In the genomic region with DNA sequence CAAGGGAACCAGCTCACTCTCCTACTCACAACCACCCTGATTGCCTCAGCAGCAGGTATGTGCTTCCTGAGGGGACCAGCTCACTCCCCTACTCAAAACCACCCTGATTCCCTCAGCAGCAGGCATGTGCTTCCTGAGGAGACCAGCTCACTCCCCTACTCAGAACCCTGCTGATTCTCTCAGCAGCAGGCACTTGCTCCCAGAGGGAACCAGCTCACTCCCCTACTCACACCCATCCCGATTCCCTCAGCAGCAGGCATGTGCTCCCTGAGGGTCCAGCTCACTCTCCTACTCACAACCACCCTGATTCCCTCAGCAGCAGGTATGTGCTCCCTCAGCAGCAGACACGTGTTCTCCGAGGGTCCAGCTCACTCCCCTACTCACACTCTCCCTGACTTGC, we compare ENCODE assay signal across 19 cellular contexts.
"Had no signal": no experiment of that assay in that cellular context is flagged by ENCODE, and none has a peak within 500 bp of the region (broad histone marks: within the 10 kb centered on the region; RNA-seq: fewer than 3 reads in every experiment).

No MANE protein-coding gene starts in this region.

- H3K9me3 ChIP-seq: ascending aorta, psoas muscle, stomach had no signal

- H3K27me3 ChIP-seq: ascending aorta, foreskin keratinocyte, stomach had no signal

- DNase-seq: activated CD4-positive, alpha-beta T cell treated with anti-CD3 and anti-CD28 coated beads, Interleukin-2, amount 10 ng/mL, durations not matched to agents 7 days and 5 days; activated CD8-positive, alpha-beta T cell treated with anti-CD3 and anti-CD28 coated beads, Interleukin-2, amount 10 ng/mL, durations not matched to agents 7 days and 5 days; activated gamma-delta T cell treated with Interleukin-2 at 50 U/mL for 16 hours; dermis blood vessel endothelial cell; foreskin keratinocyte; glutamatergic neuron; hippocampal formation; left colon; midbrain; psoas muscle; right cardiac atrium; stomach; T-helper 1 cell; T1000; trophoblast cell had no signal

- H3K4me3 Mint-ChIP-seq: activated CD4-positive, alpha-beta T cell treated with anti-CD3 and anti-CD28 coated beads, Interleukin-2, amount 10 ng/mL, durations not matched to agents 7 days and 5 days; activated CD8-positive, alpha-beta T cell treated with anti-CD3 and anti-CD28 coated beads, Interleukin-2, amount 10 ng/mL, durations not matched to agents 7 days and 5 days had no signal

- H3K27ac ChIP-seq: ascending aorta, epithelial cell of prostate, foreskin keratinocyte, psoas muscle, stomach had no signal

- H3K27me3 Mint-ChIP-seq: activated CD4-positive, alpha-beta T cell treated with anti-CD3 and anti-CD28 coated beads, Interleukin-2, amount 10 ng/mL, durations not matched to agents 7 days and 5 days had no signal

- ATAC-seq: activated CD8-positive, alpha-beta T cell treated with anti-CD3 and anti-CD28 coated beads, Interleukin-2, amount 10 ng/mL, durations not matched to agents 7 days and 5 days; foreskin keratinocyte; left colon; SK-N-SH treated with all-trans-retinoic acid at 6 μM for 48 hours had no signal

- H3K4me1 Mint-ChIP-seq: activated CD4-positive, alpha-beta T cell treated with anti-CD3 and anti-CD28 coated beads, Interleukin-2, amount 10 ng/mL, durations not matched to agents 7 days and 5 days had no signal

- H3K4me1 ChIP-seq: ascending aorta, foreskin keratinocyte, psoas muscle, stomach had no signal

- H3K4me3 ChIP-seq: ascending aorta, lung, psoas muscle, stomach had no signal

- H3K9me3 Mint-ChIP-seq: activated CD4-positive, alpha-beta T cell treated with anti-CD3 and anti-CD28 coated beads, Interleukin-2, amount 10 ng/mL, durations not matched to agents 7 days and 5 days had no signal
